ENCODE assay signal across 1 cellular context in the genomic region with DNA sequence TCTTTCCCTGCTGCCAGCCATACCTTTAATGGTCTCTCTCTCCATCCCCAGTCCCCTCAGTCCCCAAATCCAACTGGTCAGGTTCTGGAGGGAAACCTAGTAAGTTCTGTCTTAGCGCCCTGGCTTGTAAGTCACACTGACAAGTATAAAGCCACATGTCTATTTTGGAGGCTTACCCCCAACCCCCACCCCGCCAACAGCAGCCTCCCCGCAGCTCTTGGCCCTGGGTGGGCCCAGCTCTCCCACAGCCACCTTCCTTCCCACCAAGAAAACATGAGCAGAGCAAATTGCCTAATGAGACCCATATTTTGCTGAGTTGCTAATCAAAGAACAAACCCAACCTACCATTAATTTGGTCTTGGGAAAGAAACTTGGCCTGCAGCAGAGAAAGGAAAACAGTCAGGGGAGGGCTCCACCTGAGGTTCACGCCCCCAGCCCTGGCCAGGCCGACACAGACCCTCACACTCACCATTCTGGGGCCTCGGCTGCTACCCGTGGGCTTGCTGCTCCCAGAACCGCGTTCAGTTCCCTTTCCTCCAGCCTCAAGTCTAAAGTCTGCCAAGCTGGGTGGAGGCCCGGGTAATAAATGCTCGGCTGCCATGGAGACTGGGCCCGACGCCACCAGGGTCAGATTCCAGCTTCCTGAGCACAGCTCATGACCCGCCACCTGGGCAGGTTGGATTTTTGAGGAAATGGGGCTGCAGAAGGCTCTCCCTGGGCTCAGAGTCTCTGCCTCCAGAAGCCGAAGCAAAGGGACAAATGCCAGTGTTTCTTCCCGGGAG.
A peak's percentile ranks its signal among the peaks of the same experiment; 100 is the strongest.
TF ChIP-seq lines count a peak whose summit lies in the region.

A gene with protein sequence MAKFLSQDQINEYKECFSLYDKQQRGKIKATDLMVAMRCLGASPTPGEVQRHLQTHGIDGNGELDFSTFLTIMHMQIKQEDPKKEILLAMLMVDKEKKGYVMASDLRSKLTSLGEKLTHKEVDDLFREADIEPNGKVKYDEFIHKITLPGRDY (minus strand): TSS at position 557 of the 782 bp plus-strand sequence. CDS start 85 bp downstream, at position 472.

TF ChIP-seq in HepG2, 621 proteins besides CTCF, POLR2A, EP300 and RAD21 (continued from another document):
- TF ChIP-seq, protein P1, sequence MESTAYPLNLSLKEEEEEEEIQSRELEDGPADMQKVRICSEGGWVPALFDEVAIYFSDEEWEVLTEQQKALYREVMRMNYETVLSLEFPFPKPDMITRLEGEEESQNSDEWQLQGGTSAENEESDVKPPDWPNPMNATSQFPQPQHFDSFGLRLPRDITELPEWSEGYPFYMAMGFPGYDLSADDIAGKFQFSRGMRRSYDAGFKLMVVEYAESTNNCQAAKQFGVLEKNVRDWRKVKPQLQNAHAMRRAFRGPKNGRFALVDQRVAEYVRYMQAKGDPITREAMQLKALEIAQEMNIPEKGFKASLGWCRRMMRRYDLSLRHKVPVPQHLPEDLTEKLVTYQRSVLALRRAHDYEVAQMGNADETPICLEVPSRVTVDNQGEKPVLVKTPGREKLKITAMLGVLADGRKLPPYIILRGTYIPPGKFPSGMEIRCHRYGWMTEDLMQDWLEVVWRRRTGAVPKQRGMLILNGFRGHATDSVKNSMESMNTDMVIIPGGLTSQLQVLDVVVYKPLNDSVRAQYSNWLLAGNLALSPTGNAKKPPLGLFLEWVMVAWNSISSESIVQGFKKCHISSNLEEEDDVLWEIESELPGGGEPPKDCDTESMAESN (CRISPR knock-in tag; conservative IDR thresholded peaks at IDR 0.05), result no peak
- TF ChIP-seq EED (CRISPR knock-in tag; IDR thresholded peaks at IDR 0.05) (no peak), NFE2L2 (IDR thresholded peaks at IDR 0.05; ENCODE audit: low read length) (no peak), SSRP1 (CRISPR knock-in tag; IDR thresholded peaks at IDR 0.05) (no peak), NR2F6 (IDR thresholded peaks at IDR 0.05) (no peak; the same call in 1 of the 2 replicates), NR2F6 (CRISPR knock-in tag; IDR thresholded peaks at IDR 0.05) (peak; percentile 49; the same call in 1 of the 2 replicates), ZSCAN29 (CRISPR knock-in tag; conservative IDR thresholded peaks at IDR 0.05) (0 out of 2 replicates have a peak, but pooled peaks have one; percentile 59), ZSCAN30 (CRISPR knock-in tag; IDR thresholded peaks at IDR 0.05) (no peak), SETDB1 (CRISPR knock-in tag; IDR thresholded peaks at IDR 0.05; ENCODE audit: borderline replicate concordance) (no peak), MYC (CRISPR knock-in tag; IDR thresholded peaks at IDR 0.05; ENCODE audit: borderline replicate concordance) (no peak; the same call in 1 of the 2 replicates), ZFYVE20 (CRISPR knock-in tag; IDR thresholded peaks at IDR 0.05; ENCODE audit: borderline replicate concordance, low read depth) (no peak), MEF2D (CRISPR knock-in tag; IDR thresholded peaks at IDR 0.05) (no peak)
- TF ChIP-seq, protein P2, sequence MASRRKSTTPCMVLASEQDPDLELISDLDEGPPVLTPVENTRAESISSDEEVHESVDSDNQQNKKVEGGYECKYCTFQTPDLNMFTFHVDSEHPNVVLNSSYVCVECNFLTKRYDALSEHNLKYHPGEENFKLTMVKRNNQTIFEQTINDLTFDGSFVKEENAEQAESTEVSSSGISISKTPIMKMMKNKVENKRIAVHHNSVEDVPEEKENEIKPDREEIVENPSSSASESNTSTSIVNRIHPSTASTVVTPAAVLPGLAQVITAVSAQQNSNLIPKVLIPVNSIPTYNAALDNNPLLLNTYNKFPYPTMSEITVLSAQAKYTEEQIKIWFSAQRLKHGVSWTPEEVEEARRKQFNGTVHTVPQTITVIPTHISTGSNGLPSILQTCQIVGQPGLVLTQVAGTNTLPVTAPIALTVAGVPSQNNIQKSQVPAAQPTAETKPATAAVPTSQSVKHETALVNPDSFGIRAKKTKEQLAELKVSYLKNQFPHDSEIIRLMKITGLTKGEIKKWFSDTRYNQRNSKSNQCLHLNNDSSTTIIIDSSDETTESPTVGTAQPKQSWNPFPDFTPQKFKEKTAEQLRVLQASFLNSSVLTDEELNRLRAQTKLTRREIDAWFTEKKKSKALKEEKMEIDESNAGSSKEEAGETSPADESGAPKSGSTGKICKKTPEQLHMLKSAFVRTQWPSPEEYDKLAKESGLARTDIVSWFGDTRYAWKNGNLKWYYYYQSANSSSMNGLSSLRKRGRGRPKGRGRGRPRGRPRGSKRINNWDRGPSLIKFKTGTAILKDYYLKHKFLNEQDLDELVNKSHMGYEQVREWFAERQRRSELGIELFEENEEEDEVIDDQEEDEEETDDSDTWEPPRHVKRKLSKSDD (CRISPR knock-in tag; IDR thresholded peaks at IDR 0.05; ENCODE audit: low read depth), result no peak
